8 cellular contexts compared by ENCODE assay signal in genomic region chr14:54420478-54421116, GRCh38. TPM values are rescaled to one million over a fixed set of nuclear protein-coding genes. Genes with fewer than 3 reads are reported as not detected.
DNase-seq lines count a peak whose midpoint lies in the region; ATAC-seq and TF ChIP-seq lines count a peak whose summit lies in the region.

No MANE protein-coding gene starts in this region.

- no peaks in the 10 kb centered on the region for H3K27me3 Mint-ChIP-seq in effector memory CD8-positive, alpha-beta T cell

- H3K4me1 ChIP-seq in adrenal gland (replicated peaks in 1 of 2) = no peaks in the 10 kb centered on the region
- no peaks in the 10 kb centered on the region for H3K4me1 ChIP-seq in upper lobe of right lung

- ATAC-seq in upper lobe of right lung = peak; percentile 68
- no peak for ATAC-seq in effector memory CD8-positive, alpha-beta T cell (replicated peaks)

- H3K4me3 Mint-ChIP-seq in effector memory CD8-positive, alpha-beta T cell = no peak overlapping the region

- H3K27me3 ChIP-seq in adrenal gland = no peaks in the 10 kb centered on the region
- no peaks in the 10 kb centered on the region for H3K27me3 ChIP-seq in upper lobe of right lung

- 36 to 45% (median 37%) methylated on average over 6 of the region's 6 CpGs for WGBS in adrenal gland, 4 donors

- no peak overlapping the region for H3K27ac ChIP-seq in adrenal gland
- H3K27ac ChIP-seq in upper lobe of right lung = no peak overlapping the region

- H3K36me3 ChIP-seq in adrenal gland (replicated peaks in 1 of 2) = peaks cover 0 to 3% of the 10 kb centered on the region in 2 donors
- peaks cover 2% of the 10 kb centered on the region for H3K36me3 ChIP-seq in upper lobe of right lung

- no peak overlapping the region for H3K4me3 ChIP-seq in adrenal gland
- no peak overlapping the region for H3K4me3 ChIP-seq in upper lobe of right lung

- intact Hi-C loops in adrenal gland (cut with DNase I) = no loop called here
- intact Hi-C loops in upper lobe of right lung (cut with DNase I) = no loop called here

- peak; percentile 20 for DNase-seq in NCI-H748 (lab: John Stamatoyannopoulos, UW; ENCODE audit: unreplicated experiment)
- no peak for DNase-seq in NCI-H748 treated with DMSO at 0.1 percent for 48 hours (lab: John Stamatoyannopoulos, UW)
- peak; percentile 53 for DNase-seq in KBM-7
- peak in 4 of 7 donors; percentile 34 to 62 (median 50) for DNase-seq in adrenal gland
- DNase-seq in iPS-NIHi11 (ENCODE audit: low spot score) = peak; percentile 67
- DNase-seq in upper lobe of right lung = no peak
- no peak for DNase-seq in effector memory CD8-positive, alpha-beta T cell
- no peak for DNase-seq in stimulated activated CD4-positive, alpha-beta T cell treated with anti-CD3 and anti-CD28 coated beads, Interleukin-4, amount 100 ng/mL, for 4 hours

- TF ChIP-seq POLR2A in adrenal gland (IDR thresholded peaks at IDR 0.05) = no peak

- no peaks in the 10 kb centered on the region for H3K9me3 Mint-ChIP-seq in effector memory CD8-positive, alpha-beta T cell

- in situ Hi-C loops in KBM-7 (cut with MboI; ENCODE audit: low pct_unique_long_range_greater_than_20kb, low sequenced_read_pairs) = no loop called here

- peaks cover 7% of the 10 kb centered on the region for H3K36me3 Mint-ChIP-seq in effector memory CD8-positive, alpha-beta T cell (ENCODE audit: insufficient read depth)

- H3K9me3 ChIP-seq in adrenal gland (replicated peaks in 1 of 3) = no peaks in the 10 kb centered on the region
- no peaks in the 10 kb centered on the region for H3K9me3 ChIP-seq in upper lobe of right lung

- H3K4me1 Mint-ChIP-seq in effector memory CD8-positive, alpha-beta T cell (ENCODE audit: low read depth in 2 of 2) = peaks cover 2 to 10% of the 10 kb centered on the region in 2 donors

- peak overlapping the region in 1 of 2 donors; percentile 13 for H3K27ac Mint-ChIP-seq in effector memory CD8-positive, alpha-beta T cell

- TF ChIP-seq CTCF in adrenal gland (IDR thresholded peaks at IDR 0.05) (peak; percentile 24 to 63 (median 44)), upper lobe of right lung (IDR thresholded peaks at IDR 0.05) (peak; percentile 58)

RNA-seq across cellular contexts. Expression of gene CNIH1, which starts 20.6 kb away (rescaled TPM):
- total RNA-seq in adrenal gland = 100 to 1,000 TPM in 6 of 8 donors, 10 to 100 TPM in 2; 56.4 to 173 (median 115) TPM
- polyA plus RNA-seq in adrenal gland = 100 to 1,000 TPM in 1 of 3 donors, 10 to 100 TPM in 2; 24.5 to 328 (median 30.6) TPM
- total RNA-seq in upper lobe of right lung = 94.0 TPM

RNA-seq across cellular contexts. Expression of gene CDKN3, which starts 23.8 kb away (rescaled TPM):
- total RNA-seq in adrenal gland = 1 to 10 TPM in 4 of 8 donors, under 1 TPM in 3, not detected in 1; 0.46 to 3.5 (median 1.7) TPM
- 1 to 10 TPM; 1.3 to 6.6 (median 2.4) TPM for polyA plus RNA-seq in adrenal gland
- total RNA-seq in upper lobe of right lung = 1.5 TPM

Comparison
In these comparisons a context has a peak if more than half of its experiments do, and no peak if none do; other contexts are left out.
1. DNase-seq: peak in NCI-H748 (single experiment), KBM-7 (single experiment), adrenal gland (4 of 7) and iPS-NIHi11 (single experiment); none in NCI-H748 treated with DMSO at 0.1 percent for 48 hours (single experiment), upper lobe of right lung (single experiment), effector memory CD8-positive, alpha-beta T cell (0 of 3) and stimulated activated CD4-positive, alpha-beta T cell treated with anti-CD3 and anti-CD28 coated beads, Interleukin-4, amount 100 ng/mL, for 4 hours (0 of 2).